26 cellular contexts compared by ENCODE assay signal in genomic region chr11:113637636-113638035, GRCh38.
"Had no signal": no experiment of that assay in that cellular context is flagged by ENCODE, and none has a peak within 500 bp of the region (broad histone marks: within the 10 kb centered on the region; RNA-seq: fewer than 3 reads in every experiment).

No MANE protein-coding gene starts in this region.

- H2AFZ ChIP-seq: neural progenitor cell, parathyroid adenoma had no signal

- H3K4me3 ChIP-seq: neural progenitor cell, ovary, right lobe of liver, sigmoid colon, suprapubic skin, testis, tibial artery, transverse colon, upper lobe of right lung, uterus had no signal

- H3K4me2 ChIP-seq: neural progenitor cell had no signal

- ATAC-seq: naive thymus-derived CD4-positive, alpha-beta T cell; natural killer cell; right cardiac atrium; right lobe of liver; stimulated activated memory B cell treated with anti-CD40 and anti-IgM and Interleukin-4, amounts not matched to agents 10 μg/mL and 1 μg/mL and 100 μg/mL, for 72 hours; stimulated activated naive CD8-positive, alpha-beta T cell treated with anti-CD3 and anti-CD28 coated beads, Interleukin-15, amount 100 ng/mL, for 72 hours; stimulated activated naive CD8-positive, alpha-beta T cell treated with anti-CD3 and anti-CD28 coated beads, Interleukin-15, Interleukin-2, amounts not matched to agents 100 U/mL and 50 U/mL, for 24 hours; upper lobe of right lung had no signal

- H3K9me3 ChIP-seq: ovary, right lobe of liver, suprapubic skin, testis, tibial artery, transverse colon, upper lobe of right lung, uterus had no signal

- H3K27ac ChIP-seq: neural progenitor cell, ovary, parathyroid adenoma, right lobe of liver, sigmoid colon, suprapubic skin, testis, tibial artery, transverse colon, upper lobe of right lung, uterus had no signal

- DNase-seq: naive thymus-derived CD4-positive, alpha-beta T cell; natural killer cell; occipital lobe; ovary; posterior cingulate gyrus; right cardiac atrium; right lobe of liver; sigmoid colon; small intestine; stimulated activated CD4-positive, alpha-beta T cell treated with anti-CD3 and anti-CD28 coated beads, Interleukin-1b, Interleukin-23, amount 100 ng/mL, for 48 hours; stimulated activated CD4-positive, alpha-beta T cell treated with anti-CD3 and anti-CD28 coated beads, Interleukin-4, amount 100 ng/mL, for 1 hour; stimulated activated CD4-positive, alpha-beta T cell treated with anti-CD3 and anti-CD28 coated beads, Interleukin-4, amount 100 ng/mL, for 4 hours; stimulated activated CD8-positive, alpha-beta memory T cell treated with anti-CD3 and anti-CD28 coated beads, Interleukin-4, amount 100 ng/mL, for 48 hours; stimulated activated naive CD4-positive, alpha-beta T cell; stimulated activated naive CD8-positive, alpha-beta T cell treated with anti-CD3 and anti-CD28 coated beads, Interleukin-15, amount 100 ng/mL, for 72 hours; stimulated activated naive CD8-positive, alpha-beta T cell treated with anti-CD3 and anti-CD28 coated beads, Interleukin-15, Interleukin-2, amounts not matched to agents 100 U/mL and 50 U/mL, for 24 hours; substantia nigra; testis; tibial artery; transverse colon; upper lobe of right lung; uterus had no signal

- H3K27me3 ChIP-seq: neural progenitor cell, ovary, right lobe of liver, sigmoid colon, suprapubic skin, testis, tibial artery, transverse colon, upper lobe of right lung, uterus had no signal

- H3K4me1 ChIP-seq: neural progenitor cell, parathyroid adenoma, right lobe of liver, suprapubic skin, testis, transverse colon, upper lobe of right lung, uterus had no signal

- H3K79me2 ChIP-seq: parathyroid adenoma had no signal

- FAIRE-seq: small intestine had no signal

- H3K9ac ChIP-seq: neural progenitor cell, parathyroid adenoma had no signal

- H3K36me3 ChIP-seq: neural progenitor cell, ovary, right lobe of liver, sigmoid colon, suprapubic skin, tibial artery, transverse colon, upper lobe of right lung, uterus had no signal
